ENCODE assay signal across 19 cellular contexts in the genomic region with DNA sequence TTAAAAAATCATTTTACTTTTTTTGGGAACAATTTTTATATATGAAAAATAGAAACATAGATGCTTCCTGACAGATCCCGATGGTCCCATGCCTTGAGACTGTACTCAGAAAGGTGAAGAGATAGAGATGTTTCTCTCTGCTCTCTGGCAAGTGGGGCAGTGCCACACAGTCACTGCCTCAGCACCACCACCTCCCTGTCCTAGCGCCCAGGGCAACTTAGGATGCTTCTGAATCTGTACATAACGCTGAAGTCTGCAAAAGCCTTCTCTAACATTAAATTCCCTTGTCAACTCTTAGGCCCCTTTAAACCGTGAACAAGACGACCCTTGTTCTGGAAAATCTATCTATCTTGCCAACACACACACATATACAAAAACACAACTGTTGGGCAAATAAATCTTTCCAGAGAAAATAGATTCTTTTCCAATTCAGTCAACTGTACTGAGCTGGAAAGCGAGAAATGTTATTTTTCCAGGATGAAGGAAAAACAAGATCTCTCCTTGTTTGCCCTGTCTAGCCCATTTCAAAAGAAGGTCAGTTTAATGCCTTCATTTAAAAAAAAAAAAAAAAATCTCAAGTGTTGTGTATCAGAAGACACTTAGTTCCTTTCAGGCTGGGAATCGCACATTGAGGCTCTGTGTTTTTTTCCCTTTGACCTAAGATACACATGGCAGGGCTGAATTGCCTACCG.
"Had no signal": no experiment of that assay in that cellular context is flagged by ENCODE, and none has a peak within 500 bp of the region (broad histone marks: within the 10 kb centered on the region; RNA-seq: fewer than 3 reads in every experiment).

No MANE protein-coding gene starts in this region.

- ATAC-seq: activated CD8-positive, alpha-beta T cell treated with anti-CD3 and anti-CD28 coated beads, Interleukin-2, amount 10 ng/mL, durations not matched to agents 7 days and 5 days; lower lobe of right lung had no signal

- DNase-seq: activated CD4-positive, alpha-beta T cell treated with anti-CD3 and anti-CD28 coated beads, Interleukin-2, amount 10 ng/mL, durations not matched to agents 7 days and 5 days; activated CD4-positive, CD25-positive, alpha-beta regulatory T cell; activated CD8-positive, alpha-beta T cell treated with anti-CD3 and anti-CD28 coated beads, Interleukin-2, amount 10 ng/mL, durations not matched to agents 7 days and 5 days; activated naive CD4-positive, alpha-beta T cell treated with anti-CD3 and anti-CD28 coated beads for 36 hours; activated T-cell treated with anti-CD3 and anti-CD28 coated beads, Interleukin-2, amount 50 U/mL, for 24 hours; brain microvascular endothelial cell; effector CD8-positive, alpha-beta T cell; islet precursor cell; left colon; lower lobe of right lung; stimulated activated CD4-positive, alpha-beta T cell treated with anti-CD3 and anti-CD28 coated beads, Interleukin-2, amount 100 ng/mL, for 24 hours; stimulated activated naive CD4-positive, alpha-beta T cell treated with Interleukin-2 at 50 U/mL for 16 hours; T-helper 1 cell; T1000 had no signal

- H3K27me3 Mint-ChIP-seq: activated CD4-positive, alpha-beta T cell treated with anti-CD3 and anti-CD28 coated beads, Interleukin-2, amount 10 ng/mL, durations not matched to agents 7 days and 5 days; activated T-cell treated with anti-CD3 and anti-CD28 coated beads, Interleukin-2, amount 50 U/mL, for 24 hours; central memory CD8-positive, alpha-beta T cell; type B pancreatic cell had no signal

- H3K27ac ChIP-seq: brain microvascular endothelial cell, lower lobe of right lung, prostate gland, right atrium auricular region had no signal

- H3K27me3 ChIP-seq: brain microvascular endothelial cell, right atrium auricular region had no signal

- H3K36me3 Mint-ChIP-seq: mesothelial cell of epicardium, type B pancreatic cell had no signal

- H3K4me3 Mint-ChIP-seq: activated CD4-positive, alpha-beta T cell treated with anti-CD3 and anti-CD28 coated beads, Interleukin-2, amount 10 ng/mL, durations not matched to agents 7 days and 5 days; activated CD8-positive, alpha-beta T cell treated with anti-CD3 and anti-CD28 coated beads, Interleukin-2, amount 10 ng/mL, durations not matched to agents 7 days and 5 days; activated naive CD4-positive, alpha-beta T cell treated with anti-CD3 and anti-CD28 coated beads for 36 hours; activated T-cell treated with anti-CD3 and anti-CD28 coated beads, Interleukin-2, amount 50 U/mL, for 24 hours; central memory CD8-positive, alpha-beta T cell; mesothelial cell of epicardium; type B pancreatic cell had no signal

- H3K4me3 ChIP-seq: lower lobe of right lung, prostate gland, right atrium auricular region had no signal

- H3K27ac Mint-ChIP-seq: activated CD4-positive, alpha-beta T cell treated with anti-CD3 and anti-CD28 coated beads, Interleukin-2, amount 10 ng/mL, durations not matched to agents 7 days and 5 days; activated CD8-positive, alpha-beta T cell treated with anti-CD3 and anti-CD28 coated beads, Interleukin-2, amount 10 ng/mL, durations not matched to agents 7 days and 5 days; activated naive CD4-positive, alpha-beta T cell treated with anti-CD3 and anti-CD28 coated beads for 36 hours; activated T-cell treated with anti-CD3 and anti-CD28 coated beads, Interleukin-2, amount 50 U/mL, for 24 hours; mesothelial cell of epicardium; type B pancreatic cell had no signal
